ENCODE assay signal across 8 cellular contexts in genomic region chr12:106302401-106303201, GRCh38.
DNase-seq lines count a peak whose midpoint lies in the region; ATAC-seq and TF ChIP-seq lines count a peak whose summit lies in the region.

Gene TCP11L2 (plus strand): TSS chr12:106302733. CDS start chr12:106311076, 8,343 bp downstream.

- no peak for TF ChIP-seq CTCF in cardiac fibroblast (IDR thresholded peaks at IDR 0.05; ENCODE audit: low read depth, low read length)

- peak within 1 kb of the TSS; percentile 98 for H3K4me3 ChIP-seq in cardiac fibroblast (replicated peaks in 1 of 2; ENCODE audit: low read depth in 2 of 2, low read length in 2 of 2)

- DNase-seq in SIG-M5 treated with dmso at 0.1 percent for 504 hours (lab: John Stamatoyannopoulos, UW; ENCODE audit: unreplicated experiment): peak; percentile 75
- DNase-seq in SIG-M5 (lab: John Stamatoyannopoulos, UW): no peak
- DNase-seq in NCI-H2196 (lab: John Stamatoyannopoulos, UW; ENCODE audit: unreplicated experiment): peak; percentile 77
- DNase-seq in activated CD4-positive, CD25-positive, alpha-beta regulatory T cell (lab: John Stamatoyannopoulos, UW): peak; percentile 80 to 89 (median 84)
- peak; percentile 78 to 88 for DNase-seq in cardiac fibroblast (ENCODE audit: low read depth in 2 of 2)
- peak; percentile 79 for DNase-seq in inferior parietal cortex (ENCODE audit: extremely low spot score)
- DNase-seq in smooth muscle cell of the brain vasculature (ENCODE audit: low read depth, low spot score): peak; percentile 39

- ATAC-seq in HG03066 (IDR thresholded peaks at IDR 0.05; ENCODE audit: low read depth, unreplicated experiment): peak; percentile 69
